Comparison of ENCODE assay signal across 18 cellular contexts in the genomic region with DNA sequence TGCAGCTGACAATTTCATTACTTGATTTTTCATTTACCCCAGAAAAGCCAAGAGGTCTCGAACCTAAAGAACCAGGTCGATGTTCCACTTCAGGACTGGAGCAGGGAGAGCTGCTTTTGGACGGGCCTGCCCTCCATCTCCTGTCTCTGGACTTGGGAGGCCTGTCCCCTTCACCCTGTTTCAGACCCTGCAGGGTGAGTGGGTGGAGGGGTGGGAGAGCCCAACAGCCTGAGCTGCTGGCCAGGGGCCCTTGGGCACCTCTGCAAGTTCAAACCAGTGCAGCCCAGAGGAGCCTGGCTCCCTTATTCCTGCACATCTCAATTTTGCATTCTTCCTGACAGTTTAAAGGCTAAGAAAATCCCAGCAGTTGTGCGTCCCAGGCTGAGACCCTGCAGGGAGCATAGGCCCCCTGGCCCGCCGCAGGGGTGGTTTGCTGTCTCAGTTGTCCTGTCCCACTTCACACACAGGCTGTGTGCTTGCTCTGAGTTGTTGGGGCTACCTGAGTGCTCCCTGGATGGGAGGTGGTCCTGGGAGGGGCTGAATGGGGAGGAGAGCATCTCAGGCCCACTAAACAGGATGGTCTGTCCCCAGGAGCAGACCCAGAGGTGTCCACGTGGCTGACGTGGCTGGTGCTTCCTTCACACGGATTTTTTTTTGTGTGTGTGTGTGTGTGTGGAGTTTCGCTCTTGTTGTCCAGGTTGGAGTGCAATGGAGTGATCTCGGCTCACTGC.
"Had no signal": no experiment of that assay in that cellular context is flagged by ENCODE, and none has a peak within 500 bp of the region (broad histone marks: within the 10 kb centered on the region; RNA-seq: fewer than 3 reads in every experiment).

No MANE protein-coding gene starts in this region.

- H3K4me1 Mint-ChIP-seq: activated naive CD8-positive, alpha-beta T cell treated with anti-CD3 and anti-CD28 coated beads, Interleukin-2, amount 50 U/mL, for 24 hours; naive B cell; stimulated activated effector memory CD8-positive, alpha-beta T cell treated with anti-CD3 and anti-CD28 coated beads, Interleukin-12 subunit alpha, Interleukin-12 subunit beta, amount 100 ng/mL, for 72 hours; T-cell had no signal

- H3K27ac Mint-ChIP-seq: activated CD8-positive, alpha-beta T cell treated with anti-CD3 and anti-CD28 coated beads for 36 hours; activated naive CD4-positive, alpha-beta T cell treated with anti-CD3 and anti-CD28 coated beads for 36 hours; activated naive CD8-positive, alpha-beta T cell treated with anti-CD3 and anti-CD28 coated beads, Interleukin-2, amount 50 U/mL, for 24 hours; naive B cell; stimulated activated effector memory CD8-positive, alpha-beta T cell treated with anti-CD3 and anti-CD28 coated beads, Interleukin-12 subunit alpha, Interleukin-12 subunit beta, amount 100 ng/mL, for 72 hours; T-cell had no signal

- H3K36me3 Mint-ChIP-seq: naive B cell; stimulated activated effector memory CD8-positive, alpha-beta T cell treated with anti-CD3 and anti-CD28 coated beads, Interleukin-12 subunit alpha, Interleukin-12 subunit beta, amount 100 ng/mL, for 72 hours; T-cell had no signal

- ATAC-seq: activated CD8-positive, alpha-beta T cell treated with anti-CD3 and anti-CD28 coated beads for 36 hours; activated naive CD8-positive, alpha-beta T cell treated with anti-CD3 and anti-CD28 coated beads, Interleukin-2, amount 50 U/mL, for 24 hours; gastrocnemius medialis; heart left ventricle; left cardiac atrium; stimulated activated effector memory CD8-positive, alpha-beta T cell treated with anti-CD3 and anti-CD28 coated beads, Interleukin-12 subunit alpha, Interleukin-12 subunit beta, amount 100 ng/mL, for 72 hours; T-cell had no signal

- H3K36me3 ChIP-seq: gastrocnemius medialis, heart left ventricle, sigmoid colon, thoracic aorta had no signal

- H3K27me3 Mint-ChIP-seq: activated CD8-positive, alpha-beta T cell treated with anti-CD3 and anti-CD28 coated beads for 36 hours; activated naive CD8-positive, alpha-beta T cell treated with anti-CD3 and anti-CD28 coated beads, Interleukin-2, amount 50 U/mL, for 24 hours had no signal

- H3K9me3 ChIP-seq: gastrocnemius medialis, heart left ventricle, sigmoid colon, thoracic aorta had no signal

- H3K9me3 Mint-ChIP-seq: activated CD8-positive, alpha-beta T cell treated with anti-CD3 and anti-CD28 coated beads for 36 hours; activated naive CD4-positive, alpha-beta T cell treated with anti-CD3 and anti-CD28 coated beads for 36 hours; activated naive CD8-positive, alpha-beta T cell treated with anti-CD3 and anti-CD28 coated beads, Interleukin-2, amount 50 U/mL, for 24 hours; stimulated activated effector memory CD8-positive, alpha-beta T cell treated with anti-CD3 and anti-CD28 coated beads, Interleukin-12 subunit alpha, Interleukin-12 subunit beta, amount 100 ng/mL, for 72 hours; T-cell had no signal

- H3K27ac ChIP-seq: gastrocnemius medialis, heart left ventricle, sigmoid colon, SK-N-MC, thoracic aorta had no signal

- DNase-seq: activated CD4-positive, CD25-positive, alpha-beta regulatory T cell treated with anti-CD3 and anti-CD28 coated beads, Interleukin-2, amount 50 U/mL, for 72 hours; activated CD8-positive, alpha-beta T cell treated with anti-CD3 and anti-CD28 coated beads for 36 hours; activated naive CD4-positive, alpha-beta T cell treated with anti-CD3 and anti-CD28 coated beads for 36 hours; activated naive CD8-positive, alpha-beta T cell treated with anti-CD3 and anti-CD28 coated beads, Interleukin-2, amount 50 U/mL, for 24 hours; aorta; dermis blood vessel endothelial cell; gastrocnemius medialis; left cardiac atrium; mammary epithelial cell; naive B cell; occipital lobe; sigmoid colon; T-cell; T-helper 9 cell had no signal

- H3K27me3 ChIP-seq: gastrocnemius medialis had no signal

- H3K4me3 ChIP-seq: gastrocnemius medialis, heart left ventricle, sigmoid colon, SK-N-MC, thoracic aorta had no signal

- H3K4me3 Mint-ChIP-seq: activated CD8-positive, alpha-beta T cell treated with anti-CD3 and anti-CD28 coated beads for 36 hours; activated naive CD4-positive, alpha-beta T cell treated with anti-CD3 and anti-CD28 coated beads for 36 hours; activated naive CD8-positive, alpha-beta T cell treated with anti-CD3 and anti-CD28 coated beads, Interleukin-2, amount 50 U/mL, for 24 hours; naive B cell; stimulated activated effector memory CD8-positive, alpha-beta T cell treated with anti-CD3 and anti-CD28 coated beads, Interleukin-12 subunit alpha, Interleukin-12 subunit beta, amount 100 ng/mL, for 72 hours; T-cell had no signal
